Comparison of ENCODE assay signal across 1 cellular context in genomic region chr9:121226186-121226585, GRCh38.
A peak's percentile ranks its signal among the peaks of the same experiment; 100 is the strongest.
TF ChIP-seq lines count a peak whose summit lies in the region.

No MANE protein-coding gene starts in this region.

TF ChIP-seq in K562, 482 proteins besides CTCF, POLR2A, EP300 and RAD21 (continued from another document and continues in another):
- TF ChIP-seq HNRNPH1 (optimal IDR thresholded peaks at IDR 0.05; ENCODE audit: low read depth, low read length) (no peak), RBM14 (IDR thresholded peaks at IDR 0.05; ENCODE audit: borderline replicate concordance, insufficient read depth, low read depth, low read length) (no peak), ZFP91 (CRISPR knock-in tag; IDR thresholded peaks at IDR 0.05) (no peak), ATF3 (IDR thresholded peaks at IDR 0.05) (peak; percentile 82), ATF3 (CRISPR knock-in tag; conservative IDR thresholded peaks at IDR 0.05) (no peak), MCM3 (IDR thresholded peaks at IDR 0.05) (no peak), FOXK2 (conservative IDR thresholded peaks at IDR 0.05 in 1 of 2, IDR thresholded peaks at IDR 0.05 in 1 of 2; ENCODE audit: low read depth in 2 of 2) (no peak), HLTF (IDR thresholded peaks at IDR 0.05) (no peak), FOXA1 (IDR thresholded peaks at IDR 0.05; ENCODE audit: borderline replicate concordance) (no peak), SLC30A9 (CRISPR knock-in tag; IDR thresholded peaks at IDR 0.05) (no peak), SMARCE1 (IDR thresholded peaks at IDR 0.05) (peak; percentile 50; the same call in 1 of the 2 replicates), POU5F1 (IDR thresholded peaks at IDR 0.05; ENCODE audit: borderline replicate concordance, low read depth, low read length, partially characterized antibody) (no peak), BDP1 (IDR thresholded peaks at IDR 0.05; ENCODE audit: insufficient read depth, insufficient read length) (no peak), CEBPG (CRISPR knock-in tag; IDR thresholded peaks at IDR 0.05) (no peak), CEBPG (tag; conservative IDR thresholded peaks at IDR 0.05 in 1 of 2, IDR thresholded peaks at IDR 0.05 in 1 of 2) (no peak), FUS (optimal IDR thresholded peaks at IDR 0.05; ENCODE audit: low read depth, low read length) (no peak), HNRNPK (IDR thresholded peaks at IDR 0.05; ENCODE audit: low read depth, low read length, poor library complexity, severe bottlenecking) (no peak), FOSL1 (tag; conservative IDR thresholded peaks at IDR 0.05) (peak; percentile 90), NRF1 (conservative IDR thresholded peaks at IDR 0.05 in 1 of 2, IDR thresholded peaks at IDR 0.05 in 1 of 2) (peak; percentile 32 to 54; a peak in 3 of 4 replicates), POLR3A (IDR thresholded peaks at IDR 0.05; ENCODE audit: borderline replicate concordance, extremely low read depth, insufficient read depth, insufficient read length) (no peak), XRCC5 (IDR thresholded peaks at IDR 0.05; ENCODE audit: low read depth, low read length) (no peak), JUND (IDR thresholded peaks at IDR 0.05; ENCODE audit: borderline replicate concordance, low read depth, low read length) (peak; percentile 85), JUND (tag; IDR thresholded peaks at IDR 0.05; ENCODE audit: borderline replicate concordance, low read depth, low read length) (peak; percentile 72; the same call in 1 of the 3 replicates), ZSCAN32 (CRISPR knock-in tag; IDR thresholded peaks at IDR 0.05) (no peak), CAMTA2 (CRISPR knock-in tag; conservative IDR thresholded peaks at IDR 0.05) (no peak), ZNF695 (CRISPR knock-in tag; IDR thresholded peaks at IDR 0.05) (no peak), ZNF740 (CRISPR knock-in tag; IDR thresholded peaks at IDR 0.05) (no peak), ZNF740 (tag; IDR thresholded peaks at IDR 0.05) (no peak), ZNF175 (CRISPR knock-in tag; IDR thresholded peaks at IDR 0.05; ENCODE audit: low read depth) (no peak), GMEB1 (CRISPR knock-in tag; IDR thresholded peaks at IDR 0.05) (no peak), ZNF507 (tag; conservative IDR thresholded peaks at IDR 0.05) (no peak), SRSF7 (optimal IDR thresholded peaks at IDR 0.05; ENCODE audit: low read depth, low read length) (no peak), ATF6 (CRISPR knock-in tag; IDR thresholded peaks at IDR 0.05) (no peak), TEAD2 (tag; IDR thresholded peaks at IDR 0.05) (no peak), E4F1 (CRISPR knock-in tag; IDR thresholded peaks at IDR 0.05; ENCODE audit: borderline replicate concordance) (no peak), C11orf30 (IDR thresholded peaks at IDR 0.05; ENCODE audit: low read depth) (no peak), POLR3G (IDR thresholded peaks at IDR 0.05; ENCODE audit: extremely low read depth, insufficient read length, insufficient replicate concordance) (no peak), THRAP3 (IDR thresholded peaks at IDR 0.05; ENCODE audit: borderline replicate concordance) (no peak), TOE1 (IDR thresholded peaks at IDR 0.05; ENCODE audit: borderline replicate concordance) (no peak), TOE1 (CRISPR knock-in tag; IDR thresholded peaks at IDR 0.05; ENCODE audit: borderline replicate concordance, low read depth) (no peak), SMARCA4 (IDR thresholded peaks at IDR 0.05) (peak; percentile 43; the same call in 1 of the 2 replicates), ZNF3 (CRISPR knock-in tag; IDR thresholded peaks at IDR 0.05) (no peak), SPI1 (IDR thresholded peaks at IDR 0.05; ENCODE audit: borderline replicate concordance, low read depth, low read length) (0 out of 2 replicates have a peak, but pooled peaks have one; percentile 23), DPF2 (IDR thresholded peaks at IDR 0.05) (peak; percentile 52; the same call in 1 of the 2 replicates), ZNF143 (CRISPR knock-in tag; IDR thresholded peaks at IDR 0.05) (no peak), KLF13 (tag; IDR thresholded peaks at IDR 0.05; ENCODE audit: borderline replicate concordance, low read depth) (no peak), ADNP (tag; IDR thresholded peaks at IDR 0.05) (no peak), SMAD4 (CRISPR knock-in tag; conservative IDR thresholded peaks at IDR 0.05) (no peak), SMARCC2 (IDR thresholded peaks at IDR 0.05; ENCODE audit: low read depth) (no peak), ZNF408 (CRISPR knock-in tag; IDR thresholded peaks at IDR 0.05; ENCODE audit: low read depth) (no peak), FOXP1 (CRISPR knock-in tag; IDR thresholded peaks at IDR 0.05) (no peak), SMARCA5 (IDR thresholded peaks at IDR 0.05) (no peak), E2F5 (CRISPR knock-in tag; IDR thresholded peaks at IDR 0.05) (no peak), ZKSCAN1 (IDR thresholded peaks at IDR 0.05; ENCODE audit: low read depth, low read length) (no peak), SP1 (CRISPR knock-in tag; IDR thresholded peaks at IDR 0.05) (no peak), FOXJ3 (CRISPR knock-in tag; IDR thresholded peaks at IDR 0.05) (no peak), AFF4 (CRISPR knock-in tag; IDR thresholded peaks at IDR 0.05) (no peak), THAP12 (CRISPR knock-in tag; IDR thresholded peaks at IDR 0.05) (no peak), CBFB (CRISPR knock-in tag; IDR thresholded peaks at IDR 0.05) (no peak)
